8 cellular contexts compared by ENCODE assay signal in genomic region chr1:175887981-175888428, GRCh38.
A peak's percentile ranks its signal among the peaks of the same experiment; 100 is the strongest.
DNase-seq lines count a peak whose midpoint lies in the region; ATAC-seq and TF ChIP-seq lines count a peak whose summit lies in the region.

No MANE protein-coding gene starts in this region.

- H3K4me3 ChIP-seq in NT2/D1 (ENCODE audit: insufficient read length, low read depth) (peak overlapping the region; percentile 6), mammary epithelial cell (replicated peaks in 1 of 3; ENCODE audit: insufficient read depth in 1 of 3, low read depth in 2 of 3, low read length in 3 of 3) (no peak overlapping the region)

- intact Hi-C loops in mammary epithelial cell (cut with micrococcal nuclease), result loop anchor here (1.0 to 10.0 kb wide), 3 partner anchors 185 to 733 kb away; no protein-coding TSS in a partner anchor

- peak overlapping the region; percentile 12 for H3K9ac ChIP-seq in NT2/D1 (ENCODE audit: insufficient read length, low read depth)
- no peak overlapping the region for H3K9ac ChIP-seq in mammary epithelial cell (ENCODE audit: insufficient read depth, low read length)

- no peaks in the 10 kb centered on the region for H3K9me3 Mint-ChIP-seq in immature natural killer cell

- dilution Hi-C loops in mammary epithelial cell (cut with HindIII; ENCODE audit: low sequenced_read_pairs), result no loop called here

- 52% methylated on average over 9 of the region's 17 CpGs for WGBS in mammary epithelial cell (ENCODE audit: low coverage, missing lambda C conversion rate)

- no peak overlapping the region for H3K27ac Mint-ChIP-seq in immature natural killer cell

- H3K36me3 ChIP-seq in NT2/D1 (ENCODE audit: insufficient read depth, insufficient read length, low read length) (no peaks in the 10 kb centered on the region), mammary epithelial cell (ENCODE audit: insufficient read depth, low read length) (no peaks in the 10 kb centered on the region)

- H3K27me3 Mint-ChIP-seq in immature natural killer cell (ENCODE audit: low read depth in 3 of 3), result peaks cover 2 to 7% (median 2%) of the 10 kb centered on the region in 3 donors

- H3K27me3 ChIP-seq in NT2/D1 (ENCODE audit: insufficient read depth, insufficient read length) (peaks cover 28% of the 10 kb centered on the region), mammary epithelial cell (ENCODE audit: insufficient read depth, low read length) (no peaks in the 10 kb centered on the region)

- no peak overlapping the region for H2AFZ ChIP-seq in mammary epithelial cell (ENCODE audit: low read depth, low read length)

- peak; percentile 76 for ATAC-seq in GM19328 (IDR thresholded peaks at IDR 0.05; ENCODE audit: unreplicated experiment)
- ATAC-seq in HG03460 (IDR thresholded peaks at IDR 0.05; ENCODE audit: unreplicated experiment), result peak; percentile 73

- H3K36me3 Mint-ChIP-seq in immature natural killer cell, result no peaks in the 10 kb centered on the region

- H3K4me3 Mint-ChIP-seq in immature natural killer cell, result peak overlapping the region in 1 of 5 donors; percentile 44

- peaks cover 1 to 10% of the 10 kb centered on the region in 2 donors for H3K4me1 Mint-ChIP-seq in immature natural killer cell

- DNase-seq in DMS153 treated with DMSO at 0.1 percent for 48 hours (lab: John Stamatoyannopoulos, UW; ENCODE audit: unreplicated experiment), result peak; percentile 64
- DNase-seq in NT2/D1 (ENCODE audit: low read depth, low spot score), result peak; percentile 87
- peak; percentile 11 for DNase-seq in mammary epithelial cell
- DNase-seq in immature natural killer cell, result peak; percentile 6 to 13 (median 9)
- DNase-seq in stimulated activated CD4-positive, alpha-beta T cell treated with anti-CD3 and anti-CD28 coated beads, TNF-alpha, amount 100 ng/mL, for 48 hours (ENCODE audit: low read depth in 3 of 3), result peak in 2 of 3 donors; percentile 2 to 27
- no peak for DNase-seq in NOMO-1 treated with dmso at 0.1 percent for 144 hours (lab: John Stamatoyannopoulos, UW; ENCODE audit: unreplicated experiment)

- H3K9me3 ChIP-seq in NT2/D1 (ENCODE audit: insufficient read depth, low read length), result no peaks in the 10 kb centered on the region
- H3K9me3 ChIP-seq in mammary epithelial cell (replicated peaks; ENCODE audit: insufficient read depth, low read length), result no peaks in the 10 kb centered on the region

- H3K4me2 ChIP-seq in mammary epithelial cell (ENCODE audit: insufficient read depth, low read depth, low read length), result no peak overlapping the region

- H4K20me1 ChIP-seq in mammary epithelial cell (ENCODE audit: insufficient read depth, low read length), result no peaks in the 10 kb centered on the region

- in situ Hi-C loops in mammary epithelial cell (cut with MboI; ENCODE audit: low sequenced_read_pairs in 2 of 2), result loop anchor here in 1 of 2 donors (25.0 kb wide), 1 partner anchor 401 kb away; no protein-coding TSS in a partner anchor

- H3K27ac ChIP-seq in mammary epithelial cell (ENCODE audit: insufficient read depth, low read depth, low read length), result no peak overlapping the region

- H3K79me2 ChIP-seq in mammary epithelial cell (ENCODE audit: insufficient read depth, low read length), result no peaks in the 10 kb centered on the region

- no TSS peak for BruUV-seq in mammary epithelial cell (replicated peaks; lab: Mats Ljungman, UMichigan)

- TF ChIP-seq CTCF in mammary epithelial cell (conservative IDR thresholded peaks at IDR 0.05 in 1 of 2, IDR thresholded peaks at IDR 0.05 in 1 of 2; ENCODE audit: extremely low read depth in 1 of 2, insufficient read depth in 1 of 2, low read depth in 1 of 2, low read length in 2 of 2), result peak; percentile 91

- H3K4me1 ChIP-seq in NT2/D1 (ENCODE audit: insufficient read depth, insufficient read length), result peaks cover 8% of the 10 kb centered on the region
- H3K4me1 ChIP-seq in mammary epithelial cell (ENCODE audit: insufficient read depth, low read length), result no peaks in the 10 kb centered on the region

- CTCF ChIA-PET in mammary epithelial cell (lab: Charles Lee; ENCODE audit: low non-redundant PET), result no interaction called here
